Comparison of ENCODE assay signal across 16 cellular contexts in the genomic region with DNA sequence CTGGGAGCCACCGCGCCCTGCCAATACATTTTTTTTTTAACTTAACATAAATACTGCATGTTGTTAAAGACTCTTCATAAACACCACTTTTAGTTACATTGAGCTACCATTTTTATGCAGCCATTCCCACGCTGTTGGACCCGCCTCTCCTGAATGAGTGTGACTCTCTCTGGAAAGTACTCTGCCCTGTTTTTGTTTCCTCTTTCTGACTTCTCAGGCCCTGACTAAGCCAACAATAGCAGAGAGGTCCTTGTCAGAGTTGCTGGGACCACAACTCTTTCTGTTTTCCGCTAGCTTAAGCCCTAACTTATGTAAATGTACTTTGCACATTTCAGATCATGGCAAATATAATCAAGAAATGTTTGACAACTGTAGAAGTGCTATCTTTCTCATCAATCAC. TPM values are rescaled to one million over a fixed set of nuclear protein-coding genes. Genes with fewer than 3 reads are reported as not detected.
"Had no signal": no experiment of that assay in that cellular context is flagged by ENCODE, and none has a peak within 500 bp of the region (broad histone marks: within the 10 kb centered on the region; RNA-seq: fewer than 3 reads in every experiment).

No MANE protein-coding gene starts in this region.

- H3K4me3 Mint-ChIP-seq: activated CD4-positive, alpha-beta memory T cell treated with anti-CD3 and anti-CD28 coated beads, Interleukin-2, amount 10 ng/mL, durations not matched to agents 7 days and 5 days; memory B cell; T-helper 17 cell had no signal

- ATAC-seq: activated CD4-positive, CD25-positive, alpha-beta regulatory T cell treated with anti-CD3 and anti-CD28 coated beads, Interleukin-2, amount 50 U/mL, for 24 hours; left lung; T-helper 17 cell had no signal

- H3K4me1 ChIP-seq: adrenal gland, vagina had no signal

- H3K27me3 Mint-ChIP-seq: activated CD4-positive, alpha-beta memory T cell treated with anti-CD3 and anti-CD28 coated beads, Interleukin-2, amount 10 ng/mL, durations not matched to agents 7 days and 5 days; memory B cell; T-helper 17 cell had no signal

- DNase-seq: activated CD4-positive, alpha-beta memory T cell treated with anti-CD3 and anti-CD28 coated beads, Interleukin-2, amount 10 ng/mL, durations not matched to agents 7 days and 5 days; activated CD8-positive, alpha-beta memory T cell treated with anti-CD3 and anti-CD28 coated beads, Interleukin-2, amount 50 U/mL, for 48 hours; activated naive CD4-positive, alpha-beta T cell; adrenal gland; central memory CD4-positive, alpha-beta T cell; cortex of kidney; erythroblast; left lung; stimulated activated CD4-positive, alpha-beta T cell treated with anti-CD3 and anti-CD28 coated beads, Interleukin-15, amount 100 ng/mL, for 24 hours; stimulated activated CD4-positive, alpha-beta T cell treated with anti-CD3 and anti-CD28 coated beads, Interleukin-4, amount 100 ng/mL, for 4 hours; T-helper 17 cell; thyroid gland had no signal

- H3K27ac ChIP-seq: adrenal gland, left lung, thyroid gland, vagina had no signal

- H3K9me3 Mint-ChIP-seq: memory B cell had no signal

- H3K27ac Mint-ChIP-seq: activated CD4-positive, alpha-beta memory T cell treated with anti-CD3 and anti-CD28 coated beads, Interleukin-2, amount 10 ng/mL, durations not matched to agents 7 days and 5 days; memory B cell; T-helper 17 cell had no signal

- H3K4me3 ChIP-seq: adrenal gland, left lung, thyroid gland, vagina had no signal

- H3K27me3 ChIP-seq: adrenal gland, left lung, thyroid gland, vagina had no signal

- H3K36me3 ChIP-seq: adrenal gland, left lung, thyroid gland, vagina had no signal

RNA-seq across cellular contexts. Expression of a gene that starts 35.3 kb away (rescaled TPM):
- polyA plus RNA-seq: neural cell had no signal

RNA-seq across cellular contexts. Expression of a gene that starts 48.6 kb away (rescaled TPM):
- polyA plus RNA-seq: neural cell had no signal

RNA-seq across cellular contexts. Expression of a gene that starts 48.6 kb away (rescaled TPM):
- polyA plus RNA-seq: neural cell had no signal
